15 cellular contexts compared by ENCODE assay signal in the genomic region with DNA sequence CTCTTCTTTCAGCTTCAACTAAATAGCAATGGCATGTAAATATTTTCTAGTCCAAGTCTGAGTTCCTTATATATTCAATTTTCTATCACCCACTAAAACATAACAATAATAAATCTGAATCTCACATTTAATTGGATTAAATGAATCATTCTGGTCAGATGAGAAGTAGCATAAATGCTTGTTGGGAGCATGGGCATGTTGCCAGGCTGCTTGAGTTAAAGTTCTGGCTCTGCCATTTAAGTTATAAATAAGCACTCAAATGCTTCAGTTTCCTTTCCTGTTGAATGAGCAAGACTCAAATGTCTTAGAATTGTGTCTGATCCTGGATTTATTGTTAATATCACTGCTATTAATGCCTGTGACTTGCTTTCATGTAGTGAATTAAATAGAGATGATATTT.
DNase-seq lines count a peak whose midpoint lies in the region; ATAC-seq and TF ChIP-seq lines count a peak whose summit lies in the region.
"Had no signal": no experiment of that assay in that cellular context is flagged by ENCODE, and none has a peak within 500 bp of the region (broad histone marks: within the 10 kb centered on the region; RNA-seq: fewer than 3 reads in every experiment).

No MANE protein-coding gene starts in this region.

- H3K9me2 ChIP-seq in GM23248 (ENCODE audit: insufficient read depth) = no peaks in the 10 kb centered on the region

- H3K79me2 ChIP-seq in GM23248 (ENCODE audit: insufficient read depth) = no peaks in the 10 kb centered on the region

- H3K4me3 Mint-ChIP-seq in nephron (no peak overlapping the region), T-cell (no peak overlapping the region)
- H3K4me3 Mint-ChIP-seq: stimulated activated memory B cell treated with anti-CD40 and anti-IgM and Interleukin-4, amounts not matched to agents 10 μg/mL and 1 μg/mL and 100 μg/mL, for 72 hours had no signal

- TF ChIP-seq CTCF in epithelial cell of esophagus (IDR thresholded peaks at IDR 0.05; ENCODE audit: insufficient read depth, low read depth, low read length, missing control alignments) = no peak
- no peak for TF ChIP-seq CTCF in nephron (IDR thresholded peaks at IDR 0.05; ENCODE audit: unreplicated experiment in 3 of 3)

- no peaks in the 10 kb centered on the region for H3K4me1 ChIP-seq in GM23248 (ENCODE audit: insufficient read depth)
- H3K4me1 ChIP-seq: HAP-1 had no signal

- no peak for ATAC-seq in T-cell (replicated peaks in 1 of 4)
- no peak for ATAC-seq in HG03469 (IDR thresholded peaks at IDR 0.05; ENCODE audit: unreplicated experiment)
- ATAC-seq: stimulated activated memory B cell treated with anti-CD40 and anti-IgM and Interleukin-4, amounts not matched to agents 10 μg/mL and 1 μg/mL and 100 μg/mL, for 72 hours had no signal

- POLR2A ChIA-PET in T-cell (lab: Charles Lee) = no interaction called here

- H3K9me3 ChIP-seq in GM23248 (ENCODE audit: low read depth) = no peaks in the 10 kb centered on the region
- H3K9me3 ChIP-seq: HAP-1 had no signal

- CTCF ChIA-PET in T-cell (lab: Charles Lee) = no interaction called here

- H3K36me3 Mint-ChIP-seq in nephron (ENCODE audit: low read depth) = no peaks in the 10 kb centered on the region
- H3K36me3 Mint-ChIP-seq in T-cell = no peaks in the 10 kb centered on the region
- H3K36me3 Mint-ChIP-seq: stimulated activated memory B cell treated with anti-CD40 and anti-IgM and Interleukin-4, amounts not matched to agents 10 μg/mL and 1 μg/mL and 100 μg/mL, for 72 hours had no signal

- DNase-seq in DMS 273 treated with DMSO at 0.1 percent for 48 hours (lab: John Stamatoyannopoulos, UW) (peak; percentile 29), NCI-H69 (lab: John Stamatoyannopoulos, UW) (peak; percentile 2), epithelial cell of esophagus (ENCODE audit: low read depth) (peak; percentile 25), T-cell (no peak), GM23248 (no peak), HUDEP-2 (lab: John Stamatoyannopoulos, UW; ENCODE audit: unreplicated experiment in 76 of 76) (no peak)
- DNase-seq: activated naive CD4-positive, alpha-beta T cell treated with anti-CD3 and anti-CD28 coated beads, Interleukin-2, amount 50 U/mL, for 16 hours; IMR-90; NCI-H2227 treated with DMSO at 0.1 percent for 48 hours; SIG-M5; T-helper 9 cell had no signal

- H3K4me3 ChIP-seq in epithelial cell of esophagus (ENCODE audit: low read length) (no peak overlapping the region), GM23248 (no peak overlapping the region)
- H3K4me3 ChIP-seq: HAP-1 had no signal

- no peaks in the 10 kb centered on the region for H3K9me3 Mint-ChIP-seq in nephron
- H3K9me3 Mint-ChIP-seq in T-cell = peaks cover 0 to 9% (median 8%) of the 10 kb centered on the region in 3 donors
- H3K9me3 Mint-ChIP-seq: stimulated activated memory B cell treated with anti-CD40 and anti-IgM and Interleukin-4, amounts not matched to agents 10 μg/mL and 1 μg/mL and 100 μg/mL, for 72 hours had no signal

- H3K9ac ChIP-seq in GM23248 = no peak overlapping the region

- no peak overlapping the region for H2AFZ ChIP-seq in GM23248

- peak overlapping the region in 2 of 3 experiments; percentile 40 to 45 for H3K27ac Mint-ChIP-seq in nephron
- H3K27ac Mint-ChIP-seq in T-cell = no peak overlapping the region
- H3K27ac Mint-ChIP-seq: stimulated activated memory B cell treated with anti-CD40 and anti-IgM and Interleukin-4, amounts not matched to agents 10 μg/mL and 1 μg/mL and 100 μg/mL, for 72 hours had no signal

- H3K4me2 ChIP-seq in GM23248 (ENCODE audit: unreplicated experiment) = no peak overlapping the region

- in situ Hi-C loops in GM23248 (cut with MboI) = no loop called here

- no peaks in the 10 kb centered on the region for H3K36me3 ChIP-seq in GM23248 (ENCODE audit: low read depth)
- H3K36me3 ChIP-seq: HAP-1 had no signal

- no peaks in the 10 kb centered on the region for H3K27me3 ChIP-seq in GM23248 (replicated peaks; ENCODE audit: insufficient read depth)

- no peaks in the 10 kb centered on the region for H3K27me3 Mint-ChIP-seq in nephron (ENCODE audit: low read depth)
- H3K27me3 Mint-ChIP-seq in T-cell = no peaks in the 10 kb centered on the region
- H3K27me3 Mint-ChIP-seq: stimulated activated memory B cell treated with anti-CD40 and anti-IgM and Interleukin-4, amounts not matched to agents 10 μg/mL and 1 μg/mL and 100 μg/mL, for 72 hours had no signal

- H3F3A ChIP-seq in GM23248 (ENCODE audit: insufficient read depth) = no peaks in the 10 kb centered on the region

- no peaks in the 10 kb centered on the region for H4K20me1 ChIP-seq in GM23248 (ENCODE audit: insufficient read depth)

- H3K4me1 Mint-ChIP-seq in nephron (peaks cover 36% of the 10 kb centered on the region), T-cell (no peaks in the 10 kb centered on the region)
- H3K4me1 Mint-ChIP-seq: stimulated activated memory B cell treated with anti-CD40 and anti-IgM and Interleukin-4, amounts not matched to agents 10 μg/mL and 1 μg/mL and 100 μg/mL, for 72 hours had no signal

- no peak overlapping the region for H3K27ac ChIP-seq in GM23248

Comparison
In these comparisons a context has a peak if more than half of its experiments do, and no peak if none do; other contexts are left out.
1. DNase-seq: peak in DMS 273 treated with DMSO at 0.1 percent for 48 hours (single experiment), NCI-H69 (single experiment) and epithelial cell of esophagus (single experiment); none in T-cell (0 of 34), GM23248 (single experiment) and HUDEP-2 (0 of 76).
2. H3K27ac Mint-ChIP-seq: peak in nephron (2 of 3); none in T-cell (0 of 2).